17 cellular contexts compared by ENCODE assay signal in the genomic region with DNA sequence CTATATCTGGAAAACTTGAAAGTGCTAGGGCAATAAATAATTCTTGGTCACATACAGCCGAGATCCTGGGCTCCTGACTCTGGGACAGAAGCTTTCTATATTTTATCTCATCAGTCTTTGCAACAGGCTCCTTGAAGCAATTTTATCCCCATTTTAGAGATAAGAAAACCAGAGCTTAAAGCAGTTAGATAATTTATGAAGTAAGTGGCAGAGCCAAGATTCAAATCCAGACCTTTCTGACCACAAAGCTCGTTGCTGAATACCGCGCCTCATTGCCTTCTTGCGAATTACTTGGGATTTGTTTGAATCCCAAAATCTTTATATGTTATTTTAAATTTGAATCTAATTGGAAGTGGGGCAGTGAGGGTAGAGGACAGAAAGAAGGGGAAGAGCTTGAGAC.
A peak's percentile ranks its signal among the peaks of the same experiment; 100 is the strongest.
DNase-seq lines count a peak whose midpoint lies in the region; FAIRE-seq and TF ChIP-seq lines count a peak whose summit lies in the region.
"Had no signal": no experiment of that assay in that cellular context is flagged by ENCODE, and none has a peak within 500 bp of the region (broad histone marks: within the 10 kb centered on the region; RNA-seq: fewer than 3 reads in every experiment).

No MANE protein-coding gene starts in this region.

- H3K23ac ChIP-seq in mesenchymal stem cell (ENCODE audit: low read length in 2 of 2): no peak overlapping the region

- H3K27ac Mint-ChIP-seq in activated T-cell treated with anti-CD3 and anti-CD28 coated beads, Interleukin-2, amount 50 U/mL, for 24 hours: no peak overlapping the region
- H3K27ac Mint-ChIP-seq: stimulated activated naive B cell treated with anti-CD40 and anti-IgM and Interleukin-4, amounts not matched to agents 10 μg/mL and 1 μg/mL and 100 μg/mL, for 72 hours; T-cell had no signal

- no peak overlapping the region for H3K14ac ChIP-seq in mesenchymal stem cell (ENCODE audit: low read length in 2 of 2)

- no peak overlapping the region for H4K91ac ChIP-seq in mesenchymal stem cell (ENCODE audit: low read length)

- H2BK120ac ChIP-seq in mesenchymal stem cell (ENCODE audit: low read depth, low read length): peak overlapping the region; percentile 37

- H2BK5ac ChIP-seq in mesenchymal stem cell (ENCODE audit: low read depth, low read length, poor library complexity, severe bottlenecking): peak overlapping the region; percentile 91

- peak overlapping the region in 1 of 2 experiments; percentile 64 for H3K18ac ChIP-seq in mesenchymal stem cell (ENCODE audit: low read depth in 1 of 2, low read length in 2 of 2)

- peak overlapping the region; percentile 85 for H2AK5ac ChIP-seq in mesenchymal stem cell (ENCODE audit: low read length, severe bottlenecking)

- intact Hi-C loops in tibial artery (cut with DNase I; ENCODE audit: low total_unique reads): loop anchor here (10.0 kb wide), 1 partner anchor 101 kb away; a partner anchor contains a TSS

- H3K9ac ChIP-seq in adipocyte (ENCODE audit: low read length) (peak overlapping the region; percentile 73), mesenchymal stem cell (ENCODE audit: low read length) (peak overlapping the region; percentile 78)
- H3K9ac ChIP-seq: parathyroid adenoma had no signal

- no peak overlapping the region; the same call in 1 of the 2 replicates for H3K27ac ChIP-seq in HEK293 (ENCODE audit: extremely low read depth, low read depth, low read length)
- peak overlapping the region; percentile 97 for H3K27ac ChIP-seq in mesenchymal stem cell (ENCODE audit: low read length, poor library complexity, severe bottlenecking)
- H3K27ac ChIP-seq in tibial artery: peak overlapping the region; percentile 84 to 86
- H3K27ac ChIP-seq: colonic mucosa, parathyroid adenoma had no signal

- H3K4me3 ChIP-seq in HEK293 (ENCODE audit: low read depth, low read length) (no peak overlapping the region), adipocyte (ENCODE audit: low read length) (peak overlapping the region; percentile 12), mesenchymal stem cell (ENCODE audit: insufficient read depth in 1 of 2, low read depth in 1 of 2, low read length in 2 of 2) (no peak overlapping the region), tibial artery (no peak overlapping the region)
- H3K4me3 ChIP-seq: colonic mucosa had no signal

- H3K27me3 Mint-ChIP-seq in activated T-cell treated with anti-CD3 and anti-CD28 coated beads, Interleukin-2, amount 50 U/mL, for 24 hours: peaks cover 25% of the 10 kb centered on the region

- H3K79me1 ChIP-seq in mesenchymal stem cell (replicated peaks; ENCODE audit: low read length, poor library complexity, severe bottlenecking): peaks cover 13% of the 10 kb centered on the region

- no peak for DNase-seq in adipocyte (ENCODE audit: low read depth)
- peak; percentile 74 for DNase-seq in mesenchymal stem cell
- no peak for DNase-seq in tibial artery
- no peak for DNase-seq in activated T-cell treated with anti-CD3 and anti-CD28 coated beads, Interleukin-2, amount 50 U/mL, for 24 hours
- no peak for DNase-seq in GM12891 (ENCODE audit: insufficient read length, low spot score)
- no peak for DNase-seq in RKO (ENCODE audit: low spot score)
- DNase-seq: C1 segment of cervical spinal cord; colonic mucosa; DMS53; islet precursor cell; NCI-H2029 treated with DMSO at 0.1 percent for 48 hours; NCI-H524 treated with DMSO at 0.1 percent for 48 hours; small intestine; stimulated activated naive B cell treated with anti-CD40 and anti-IgM and Interleukin-4, amounts not matched to agents 10 μg/mL and 1 μg/mL and 100 μg/mL, for 72 hours; T-cell had no signal

- no peak overlapping the region for H3K4ac ChIP-seq in mesenchymal stem cell (ENCODE audit: low read depth in 1 of 2, low read length in 2 of 2)

- no peak overlapping the region for H2AFZ ChIP-seq in mesenchymal stem cell (ENCODE audit: low read depth, low read length)
- H2AFZ ChIP-seq: parathyroid adenoma had no signal

- no peaks in the 10 kb centered on the region for H3K9me3 ChIP-seq in HEK293 (ENCODE audit: control insufficient read depth, insufficient read depth, low read depth, low read length)
- H3K9me3 ChIP-seq in adipocyte (ENCODE audit: control insufficient read depth, low read length): no peaks in the 10 kb centered on the region
- H3K9me3 ChIP-seq in mesenchymal stem cell (ENCODE audit: control insufficient read depth, low read length): no peaks in the 10 kb centered on the region
- no peaks in the 10 kb centered on the region for H3K9me3 ChIP-seq in tibial artery
- H3K9me3 ChIP-seq: colonic mucosa had no signal

- no peak overlapping the region for H3K4me2 ChIP-seq in mesenchymal stem cell (ENCODE audit: low read length, poor library complexity, severe bottlenecking)

- 37% methylated on average over 5 of the region's 5 CpGs for WGBS in mesenchymal stem cell

- H3K4me1 ChIP-seq in HEK293 (ENCODE audit: control insufficient read depth, insufficient read depth, low read length): peaks cover 38% of the 10 kb centered on the region
- peaks cover 85% of the 10 kb centered on the region for H3K4me1 ChIP-seq in adipocyte (ENCODE audit: control insufficient read depth, insufficient read depth, low read length)
- peaks cover 31% of the 10 kb centered on the region for H3K4me1 ChIP-seq in mesenchymal stem cell (ENCODE audit: control insufficient read depth, insufficient read depth, low read depth, low read length)
- H3K4me1 ChIP-seq in tibial artery: peaks cover 0 to 100% (median 85%) of the 10 kb centered on the region in 4 donors

- no peak overlapping the region for H3K4me3 Mint-ChIP-seq in activated T-cell treated with anti-CD3 and anti-CD28 coated beads, Interleukin-2, amount 50 U/mL, for 24 hours
- H3K4me3 Mint-ChIP-seq: stimulated activated naive B cell treated with anti-CD40 and anti-IgM and Interleukin-4, amounts not matched to agents 10 μg/mL and 1 μg/mL and 100 μg/mL, for 72 hours; T-cell had no signal

- TF ChIP-seq POLR2A in GM12891 (IDR thresholded peaks at IDR 0.05; ENCODE audit: low read depth, low read length): no peak

- no peak for TF ChIP-seq CTCF in HEK293 (tag by site-specific recombination; IDR thresholded peaks at IDR 0.05)
- TF ChIP-seq CTCF in tibial artery (IDR thresholded peaks at IDR 0.05): no peak

- H3K36me3 Mint-ChIP-seq in activated T-cell treated with anti-CD3 and anti-CD28 coated beads, Interleukin-2, amount 50 U/mL, for 24 hours (ENCODE audit: low read depth): no peaks in the 10 kb centered on the region
- H3K36me3 Mint-ChIP-seq: stimulated activated naive B cell treated with anti-CD40 and anti-IgM and Interleukin-4, amounts not matched to agents 10 μg/mL and 1 μg/mL and 100 μg/mL, for 72 hours had no signal

- H3K4me1 Mint-ChIP-seq in activated T-cell treated with anti-CD3 and anti-CD28 coated beads, Interleukin-2, amount 50 U/mL, for 24 hours (ENCODE audit: low read depth): peaks cover 7% of the 10 kb centered on the region
- H3K4me1 Mint-ChIP-seq: stimulated activated naive B cell treated with anti-CD40 and anti-IgM and Interleukin-4, amounts not matched to agents 10 μg/mL and 1 μg/mL and 100 μg/mL, for 72 hours had no signal

- H3K9me3 Mint-ChIP-seq in activated T-cell treated with anti-CD3 and anti-CD28 coated beads, Interleukin-2, amount 50 U/mL, for 24 hours: no peaks in the 10 kb centered on the region
- H3K9me3 Mint-ChIP-seq: stimulated activated naive B cell treated with anti-CD40 and anti-IgM and Interleukin-4, amounts not matched to agents 10 μg/mL and 1 μg/mL and 100 μg/mL, for 72 hours; T-cell had no signal

- H4K8ac ChIP-seq in mesenchymal stem cell (ENCODE audit: low read length): no peak overlapping the region

- no peaks in the 10 kb centered on the region for H3K36me3 ChIP-seq in HEK293 (ENCODE audit: control insufficient read depth in 2 of 2, insufficient read depth in 1 of 2, low read length in 2 of 2)
- H3K36me3 ChIP-seq in adipocyte (ENCODE audit: control insufficient read depth, insufficient read depth, low read length, severe bottlenecking): no peaks in the 10 kb centered on the region
- H3K36me3 ChIP-seq in mesenchymal stem cell (ENCODE audit: control insufficient read depth in 1 of 2, insufficient read depth in 2 of 2, low read depth in 1 of 2, low read length in 2 of 2): peaks cover 0 to 6% of the 10 kb centered on the region in 2 experiments
- no peaks in the 10 kb centered on the region for H3K36me3 ChIP-seq in tibial artery
- H3K36me3 ChIP-seq: colonic mucosa had no signal

- FAIRE-seq in GM12891 (lab: Jason Lieb, UNC): no peak
- FAIRE-seq: small intestine had no signal

- CTCF ChIA-PET in HEK293 (lab: Yijun Ruan, JAX): interaction anchor here (0.5 to 0.7 kb wide), 3 partner anchors 10 to 584 kb away, joined by 3 to 6 read pairs (median 3); no protein-coding TSS in a partner anchor

- H2BK12ac ChIP-seq in mesenchymal stem cell (ENCODE audit: low read length in 2 of 2): no peak overlapping the region

- POLR2A ChIA-PET in HEK293 (lab: Yijun Ruan, JAX): interaction anchor here (1.2 kb wide), 1 partner anchor 18 kb away, joined by 5 read pairs; no protein-coding TSS in a partner anchor

- H2BK15ac ChIP-seq in mesenchymal stem cell (ENCODE audit: low read depth, poor library complexity, severe bottlenecking): no peak overlapping the region

- H3K27me3 ChIP-seq in adipocyte (replicated peaks; ENCODE audit: control insufficient read depth, insufficient read depth, low read length) (no peaks in the 10 kb centered on the region), mesenchymal stem cell (ENCODE audit: control insufficient read depth in 1 of 2, insufficient read depth in 1 of 2, low read length in 2 of 2) (no peaks in the 10 kb centered on the region), tibial artery (no peaks in the 10 kb centered on the region)
- H3K27me3 ChIP-seq: colonic mucosa had no signal

TF ChIP-seq in HEK293, 187 proteins besides CTCF, POLR2A, EP300 and RAD21 (continues in another document):
- TF ChIP-seq ZXDB (tag by site-specific recombination; IDR thresholded peaks at IDR 0.05) (peak; percentile 39; the same call in 1 of the 2 replicates), ZNF623 (tag by site-specific recombination; IDR thresholded peaks at IDR 0.05) (no peak), ZFP41 (tag by site-specific recombination; IDR thresholded peaks at IDR 0.05; ENCODE audit: borderline replicate concordance) (no peak), ZNF747 (tag by site-specific recombination; IDR thresholded peaks at IDR 0.05) (no peak), GFI1B (tag by site-specific recombination; IDR thresholded peaks at IDR 0.05) (peak; percentile 92)

TF ChIP-seq in GM12891, 5 proteins besides CTCF, POLR2A, EP300 and RAD21:
- no peak for TF ChIP-seq PAX5 (IDR thresholded peaks at IDR 0.05; ENCODE audit: insufficient read depth, low read length, severe bottlenecking)
